In genomic region chr19:57016491-57016890, GRCh38 we compare ENCODE assay signal across 15 cellular contexts.
DNase-seq lines count a peak whose midpoint lies in the region; ATAC-seq and TF ChIP-seq lines count a peak whose summit lies in the region.
"Had no signal": no experiment of that assay in that cellular context is flagged by ENCODE, and none has a peak within 500 bp of the region (broad histone marks: within the 10 kb centered on the region; RNA-seq: fewer than 3 reads in every experiment).

No MANE protein-coding gene starts in this region.

- H2BK120ac ChIP-seq in neuronal stem cell (ENCODE audit: low read depth, low read length) = no peak overlapping the region

- H3K36me3 ChIP-seq in neuronal stem cell (replicated peaks in 1 of 2; ENCODE audit: control insufficient read depth in 2 of 2, insufficient read depth in 2 of 2, low read length in 2 of 2) (no peaks in the 10 kb centered on the region), MM.1S (replicated peaks; ENCODE audit: insufficient read depth, low read length) (no peaks in the 10 kb centered on the region)
- H3K36me3 ChIP-seq: BLaER1 treated with 17β-estradiol and CSF1 and Interleukin-3, amounts not matched to agents 10 nM and 100 nM; HAP-1 had no signal

- DNase-seq in dorsolateral prefrontal cortex (peak in 8 of 10 donors; percentile 25 to 64 (median 58)), neuronal stem cell (ENCODE audit: low spot score) (no peak), MM.1S (no peak), HUDEP-2 (lab: John Stamatoyannopoulos, UW; ENCODE audit: unreplicated experiment in 76 of 76) (no peak)
- DNase-seq: Calu3; CD8-positive, alpha-beta T cell; DMS 273 treated with DMSO at 0.1 percent for 48 hours; DMS53; DND-41; GM23248 had no signal

- H3K14ac ChIP-seq in neuronal stem cell (ENCODE audit: low read length) = no peak overlapping the region

- peak overlapping the region; percentile 82 for H3K27ac ChIP-seq in angular gyrus (ENCODE audit: low read depth, low read length)
- H3K27ac ChIP-seq in dorsolateral prefrontal cortex = peak overlapping the region in 56 of 59 donors; percentile 34 to 94 (median 82)
- H3K27ac ChIP-seq in neuronal stem cell (replicated peaks; ENCODE audit: low read length) = no peak overlapping the region
- H3K27ac ChIP-seq in temporal lobe (ENCODE audit: low read depth, low read length) = peak overlapping the region; percentile 38
- H3K27ac ChIP-seq in MM.1S (ENCODE audit: low read length) = no peak overlapping the region
- H3K27ac ChIP-seq: BLaER1 treated with 17β-estradiol and CSF1 and Interleukin-3, amounts not matched to agents 10 nM and 100 nM; GM23248 had no signal

- TF ChIP-seq CTCF in dorsolateral prefrontal cortex (IDR thresholded peaks at IDR 0.05 in 54 of 56, conservative IDR thresholded peaks at IDR 0.05 in 2 of 56; ENCODE audit: low read depth in 1 of 56, partially characterized antibody in 56 of 56) (no peak), MM.1S (IDR thresholded peaks at IDR 0.05; ENCODE audit: low read length) (no peak)

- peaks cover 0 to 3% (median 0%) of the 10 kb centered on the region in 45 donors for H3K27me3 ChIP-seq in dorsolateral prefrontal cortex
- H3K27me3 ChIP-seq in neuronal stem cell (ENCODE audit: control insufficient read depth in 3 of 3, insufficient read depth in 3 of 3, low read depth in 1 of 3, low read length in 3 of 3) = peaks cover 0 to under 1% (median 0%) of the 10 kb centered on the region in 3 experiments
- H3K27me3 ChIP-seq in MM.1S (replicated peaks; ENCODE audit: insufficient read depth, low read length) = no peaks in the 10 kb centered on the region
- H3K27me3 ChIP-seq: BLaER1 treated with 17β-estradiol and CSF1 and Interleukin-3, amounts not matched to agents 10 nM and 100 nM had no signal

- H2AFZ ChIP-seq in neuronal stem cell (ENCODE audit: low read length) = no peak overlapping the region
- no peak overlapping the region for H2AFZ ChIP-seq in MM.1S (ENCODE audit: low read length)
- H2AFZ ChIP-seq: GM23248 had no signal

- H3K4ac ChIP-seq in neuronal stem cell (ENCODE audit: low read length) = no peak overlapping the region

- no peak overlapping the region for H2AK5ac ChIP-seq in neuronal stem cell (ENCODE audit: low read depth, low read length)

- peak overlapping the region; percentile 63 for H2BK12ac ChIP-seq in neuronal stem cell (ENCODE audit: low read length)

- H3K79me1 ChIP-seq in neuronal stem cell (ENCODE audit: low read depth, low read length) = no peaks in the 10 kb centered on the region

- H4K91ac ChIP-seq in neuronal stem cell (ENCODE audit: low read depth, low read length, poor library complexity) = no peak overlapping the region

- H3K4me2 ChIP-seq in neuronal stem cell (ENCODE audit: insufficient read depth, low read length, poor library complexity, severe bottlenecking) (no peak overlapping the region), MM.1S (ENCODE audit: low read depth, low read length) (no peak overlapping the region)
- H3K4me2 ChIP-seq: BLaER1 treated with 17β-estradiol and CSF1 and Interleukin-3, amounts not matched to agents 10 nM and 100 nM had no signal

- no peak overlapping the region for H3K23ac ChIP-seq in neuronal stem cell (ENCODE audit: low read depth, low read length, poor library complexity)

- H4K20me1 ChIP-seq in MM.1S (ENCODE audit: insufficient read depth, low read length) = no peaks in the 10 kb centered on the region
- H4K20me1 ChIP-seq: BLaER1 treated with 17β-estradiol and CSF1 and Interleukin-3, amounts not matched to agents 10 nM and 100 nM had no signal

- H3K79me2 ChIP-seq in MM.1S (ENCODE audit: low read length) = no peaks in the 10 kb centered on the region

- no peak overlapping the region for H4K8ac ChIP-seq in neuronal stem cell (ENCODE audit: low read depth, low read length)

- H3K9me3 ChIP-seq in neuronal stem cell (replicated peaks in 1 of 2; ENCODE audit: control insufficient read depth in 2 of 2, insufficient read depth in 1 of 2, low read depth in 1 of 2, low read length in 2 of 2) = peaks cover 0 to 18% of the 10 kb centered on the region in 2 donors
- H3K9me3 ChIP-seq in MM.1S (replicated peaks; ENCODE audit: insufficient read depth, low read length) = no peaks in the 10 kb centered on the region
- H3K9me3 ChIP-seq: HAP-1 had no signal

- no peaks in the 10 kb centered on the region for H3F3A ChIP-seq in MM.1S (ENCODE audit: insufficient read depth, low read length)

- no CpG with 5 or more reads among the region's 14 CpGs for WGBS in neuronal stem cell (ENCODE audit: extremely low coverage in 2 of 2, insufficient read length in 2 of 2, insufficient replicate concordance in 1 of 2), 2 donors

- no peak overlapping the region for H2BK5ac ChIP-seq in neuronal stem cell (ENCODE audit: low read length)

- H2BK15ac ChIP-seq in neuronal stem cell (ENCODE audit: low read length) = no peak overlapping the region

- intact Hi-C loops in dorsolateral prefrontal cortex (cut with DNase I) = no loop called here

- peak overlapping the region; percentile 58 for H3K18ac ChIP-seq in neuronal stem cell (ENCODE audit: low read length)

- H3K4me3 ChIP-seq in dorsolateral prefrontal cortex = peak overlapping the region in 28 of 59 donors; percentile 2 to 47 (median 18)
- peak overlapping the region in 1 of 2 donors; percentile 33 for H3K4me3 ChIP-seq in neuronal stem cell (ENCODE audit: low read length in 2 of 2)
- no peak overlapping the region for H3K4me3 ChIP-seq in MM.1S (ENCODE audit: low read length)
- H3K4me3 ChIP-seq: BLaER1 treated with 17β-estradiol and CSF1 and Interleukin-3, amounts not matched to agents 10 nM and 100 nM; GM23248; HAP-1 had no signal

- no peak for ATAC-seq in GM18873 (IDR thresholded peaks at IDR 0.05; ENCODE audit: low FRiP score, unreplicated experiment)
- ATAC-seq: CD8-positive, alpha-beta T cell had no signal

- H3K9ac ChIP-seq in neuronal stem cell (ENCODE audit: low read depth, low read length, poor library complexity) = no peak overlapping the region
- H3K9ac ChIP-seq in MM.1S (ENCODE audit: low read length) = no peak overlapping the region
- H3K9ac ChIP-seq: BLaER1 treated with 17β-estradiol and CSF1 and Interleukin-3, amounts not matched to agents 10 nM and 100 nM; GM23248 had no signal

- no peaks in the 10 kb centered on the region for H3K9me2 ChIP-seq in MM.1S (replicated peaks; ENCODE audit: insufficient read depth, low read length)

- H3K4me1 ChIP-seq in neuronal stem cell (ENCODE audit: control insufficient read depth in 2 of 2, insufficient read depth in 1 of 2, low read depth in 1 of 2, low read length in 2 of 2) (peaks cover 0 to 2% of the 10 kb centered on the region in 2 donors), MM.1S (ENCODE audit: low read length) (no peaks in the 10 kb centered on the region)
- H3K4me1 ChIP-seq: BLaER1 treated with 17β-estradiol and CSF1 and Interleukin-3, amounts not matched to agents 10 nM and 100 nM; HAP-1 had no signal

Comparison
In these comparisons a context has a peak if more than half of its experiments do, and no peak if none do; other contexts are left out.
1. H3K27ac ChIP-seq: peak in angular gyrus (single experiment), dorsolateral prefrontal cortex (56 of 59) and temporal lobe (single experiment); none in neuronal stem cell (single experiment) and MM.1S (single experiment).
2. DNase-seq: peak in dorsolateral prefrontal cortex (8 of 10); none in neuronal stem cell (single experiment), MM.1S (single experiment) and HUDEP-2 (0 of 76).